Comparison of ENCODE assay signal across 1 cellular context in the genomic region with DNA sequence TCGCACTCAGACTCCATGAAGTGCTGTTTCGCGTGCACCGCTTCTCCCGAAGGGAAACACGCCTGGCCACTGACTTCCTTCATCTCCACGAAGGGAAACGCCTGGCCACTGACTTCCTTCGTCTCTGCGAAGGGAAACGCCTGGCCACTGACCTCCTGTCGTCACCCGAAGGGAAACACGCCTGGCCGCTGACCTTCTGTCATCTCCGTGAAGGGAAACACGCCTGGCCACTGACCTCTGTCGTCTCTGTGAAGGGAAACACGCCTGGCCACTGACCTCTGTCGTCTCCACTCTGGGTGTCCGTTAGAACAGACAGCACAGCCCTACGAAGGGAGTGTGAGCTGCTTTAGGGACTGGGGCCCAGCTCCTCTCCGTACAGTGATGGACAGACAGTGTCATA.
TF ChIP-seq lines count a peak whose summit lies in the region.

No MANE protein-coding gene starts in this region.

TF ChIP-seq in IMR-90, 13 proteins besides CTCF, POLR2A, EP300 and RAD21 (continued from another document):
- TF ChIP-seq NFE2L2 (IDR thresholded peaks at IDR 0.05; ENCODE audit: low read depth, low read length) (no peak), SMC3 (IDR thresholded peaks at IDR 0.05; ENCODE audit: low read depth, low read length) (no peak), MAZ (IDR thresholded peaks at IDR 0.05; ENCODE audit: borderline replicate concordance, low read depth, low read length) (no peak), CHD1 (IDR thresholded peaks at IDR 0.05; ENCODE audit: low read depth, low read length) (no peak), MXI1 (IDR thresholded peaks at IDR 0.05; ENCODE audit: borderline replicate concordance, low read depth, low read length) (no peak), RFX5 (IDR thresholded peaks at IDR 0.05; ENCODE audit: low read depth, low read length) (no peak), MAFK (IDR thresholded peaks at IDR 0.05; ENCODE audit: low read depth, low read length) (no peak), RCOR1 (IDR thresholded peaks at IDR 0.05; ENCODE audit: insufficient replicate concordance, low read length) (no peak), FOS (IDR thresholded peaks at IDR 0.05; ENCODE audit: low read depth, low read length) (no peak), BHLHE40 (IDR thresholded peaks at IDR 0.05; ENCODE audit: low read depth, low read length) (no peak)
- TF ChIP-seq, protein P1, sequence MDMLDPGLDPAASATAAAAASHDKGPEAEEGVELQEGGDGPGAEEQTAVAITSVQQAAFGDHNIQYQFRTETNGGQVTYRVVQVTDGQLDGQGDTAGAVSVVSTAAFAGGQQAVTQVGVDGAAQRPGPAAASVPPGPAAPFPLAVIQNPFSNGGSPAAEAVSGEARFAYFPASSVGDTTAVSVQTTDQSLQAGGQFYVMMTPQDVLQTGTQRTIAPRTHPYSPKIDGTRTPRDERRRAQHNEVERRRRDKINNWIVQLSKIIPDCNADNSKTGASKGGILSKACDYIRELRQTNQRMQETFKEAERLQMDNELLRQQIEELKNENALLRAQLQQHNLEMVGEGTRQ (IDR thresholded peaks at IDR 0.05; ENCODE audit: low read depth, low read length), result no peak
